Comparison of ENCODE assay signal across 9 cellular contexts in the genomic region with DNA sequence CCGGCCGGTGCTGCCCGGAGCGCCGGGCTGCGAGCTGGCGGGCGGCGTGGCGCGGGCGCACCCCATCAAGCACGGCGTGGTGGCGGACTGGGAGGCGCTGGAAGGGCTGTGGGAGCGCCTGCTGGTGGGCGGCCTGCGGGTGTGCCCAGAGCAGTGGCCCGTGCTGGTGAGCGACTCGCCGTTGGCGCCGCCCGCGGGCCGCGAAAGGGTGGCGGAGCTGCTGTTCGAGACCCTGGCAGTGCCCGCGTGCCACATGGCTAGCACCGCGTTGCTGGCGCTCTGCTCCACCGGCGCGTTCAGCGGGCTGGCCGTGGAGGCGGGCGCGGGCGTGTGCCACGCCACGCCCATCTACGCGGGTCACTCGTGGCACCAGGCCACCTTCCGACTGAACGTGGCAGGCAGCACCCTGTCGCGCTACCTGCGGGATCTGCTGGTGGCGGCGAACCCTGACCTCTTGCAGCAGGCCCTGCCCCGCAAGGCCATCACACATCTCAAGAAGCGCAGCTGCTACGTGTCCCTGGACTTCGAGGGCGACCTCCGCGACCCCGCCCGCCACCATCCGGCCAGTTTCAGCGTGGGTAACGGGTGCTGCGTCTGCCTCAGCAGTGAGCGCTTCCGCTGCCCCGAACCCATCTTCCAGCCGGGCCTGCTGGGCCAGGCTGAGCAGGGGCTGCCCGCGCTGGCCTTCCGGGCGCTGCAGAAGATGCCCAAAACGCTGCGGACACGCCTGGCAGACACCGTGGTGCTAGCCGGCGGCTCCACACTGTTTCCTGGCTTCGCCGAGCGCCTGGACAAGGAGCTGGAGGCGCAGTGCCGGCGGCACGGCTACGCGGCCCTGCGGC. TPM values are rescaled to one million over a fixed set of nuclear protein-coding genes. Genes with fewer than 3 reads are reported as not detected.
DNase-seq lines count a peak whose midpoint lies in the region; ATAC-seq and TF ChIP-seq lines count a peak whose summit lies in the region.
"Had no signal": no experiment of that assay in that cellular context is flagged by ENCODE, and none has a peak within 500 bp of the region (broad histone marks: within the 10 kb centered on the region; RNA-seq: fewer than 3 reads in every experiment).

No MANE protein-coding gene starts in this region.

- H3K27ac ChIP-seq in uterus = peak overlapping the region; percentile 90 to 95

- H3K4me1 ChIP-seq in uterus = peaks cover 0 to 10% of the 10 kb centered on the region in 2 donors

- intact Hi-C loops in uterus (cut with DNase I; ENCODE audit: low total_unique reads) = loop anchor here (2.0 kb wide), 1 partner anchor 211 kb away; no protein-coding TSS in a partner anchor

- no peaks in the 10 kb centered on the region for H3K27me3 ChIP-seq in uterus

- H3K36me3 ChIP-seq in uterus = no peaks in the 10 kb centered on the region

- no peak for TF ChIP-seq POLR2A in GM18505 (IDR thresholded peaks at IDR 0.05; ENCODE audit: borderline replicate concordance, extremely low read depth, insufficient read depth, insufficient read length)
- TF ChIP-seq POLR2A in uterus (IDR thresholded peaks at IDR 0.05) = peak in 1 of 2 donors; percentile 29

- DNase-seq in NCI-H774 (lab: John Stamatoyannopoulos, UW) (peak; percentile 79), fibroblast of the aortic adventitia (ENCODE audit: low read depth) (peak; percentile 74), nucleus accumbens (lab: John Stamatoyannopoulos, UW) (peak in 46 of 56 donors; percentile 16 to 79 (median 56)), uterus (peak; percentile 50 to 69), KBM-7 (no peak)
- peak; percentile 14 for DNase-seq in activated gamma-delta T cell treated with anti-CD3 and anti-CD28 coated beads, Interleukin-2, amount 50 U/mL, for 16 hours (ENCODE audit: low read depth)

- in situ Hi-C loops in KBM-7 (cut with MboI; ENCODE audit: low pct_unique_long_range_greater_than_20kb, low sequenced_read_pairs) = loop anchor here (25.0 kb wide), 1 partner anchor 205 kb away; no protein-coding TSS in a partner anchor

- H3K9me3 ChIP-seq in uterus = no peaks in the 10 kb centered on the region

- H3K4me3 ChIP-seq in fibroblast of the aortic adventitia (ENCODE audit: low read depth, low read length) = peak overlapping the region; percentile 63
- peak overlapping the region; percentile 48 to 58 for H3K4me3 ChIP-seq in uterus

- ATAC-seq in GM18505 (IDR thresholded peaks at IDR 0.05; ENCODE audit: unreplicated experiment) (peak; percentile 4), HG02852 (IDR thresholded peaks at IDR 0.05; ENCODE audit: unreplicated experiment) (peak; percentile 18)

- TF ChIP-seq CTCF in fibroblast of the aortic adventitia (IDR thresholded peaks at IDR 0.05; ENCODE audit: insufficient read depth, low read length) (no peak), uterus (IDR thresholded peaks at IDR 0.05) (peak in 1 of 4 experiments; percentile 98)

RNA-seq across cellular contexts. Expression of a gene that starts 0.7 kb away (rescaled TPM):
- total RNA-seq in fibroblast of the aortic adventitia (ENCODE audit: low replicate concordance) (2.2 and 2.5 TPM in 2 replicates), uterus (1 to 10 TPM in 3 of 4 donors, not detected in 1; 1.4 to 4.4 (median 1.9) TPM)

RNA-seq across cellular contexts. Expression of a gene that starts 5.3 kb away (rescaled TPM):
- total RNA-seq in fibroblast of the aortic adventitia (ENCODE audit: low replicate concordance) (0.16 and 0.18 TPM in 2 replicates), uterus (not detected)
- total RNA-seq: glomerular endothelial cell had no signal

RNA-seq across cellular contexts. Expression of a gene that starts 6.8 kb away (rescaled TPM):
- total RNA-seq in fibroblast of the aortic adventitia (ENCODE audit: low replicate concordance) (17.6 and 23.6 TPM in 2 replicates), uterus (10 to 100 TPM in 3 of 4 donors, 1 to 10 TPM in 1; 5.6 to 44.3 (median 20.4) TPM)

RNA-seq across cellular contexts. Expression of a gene that starts 18.7 kb away (rescaled TPM):
- total RNA-seq in fibroblast of the aortic adventitia (ENCODE audit: low replicate concordance) (0.74 and 23.7 TPM in 2 replicates), uterus (1 to 10 TPM in 2 of 4 donors, under 1 TPM in 1, not detected in 1; 0.51 to 7.3 (median 1.5) TPM)

RNA-seq across cellular contexts. Expression of a gene that starts 52.6 kb away (rescaled TPM):
- 2.7 and 7.6 TPM in 2 replicates for total RNA-seq in fibroblast of the aortic adventitia (ENCODE audit: low replicate concordance)
- 10 to 100 TPM in 2 of 4 donors, 1 to 10 TPM in 2; 1.8 to 13.8 (median 10.7) TPM for total RNA-seq in uterus
